Comparison of ENCODE assay signal across 22 cellular contexts in genomic region chr1:111006556-111006955, GRCh38. TPM values are rescaled to one million over a fixed set of nuclear protein-coding genes. Genes with fewer than 3 reads are reported as not detected.
DNase-seq lines count a peak whose midpoint lies in the region.
"Had no signal": no experiment of that assay in that cellular context is flagged by ENCODE, and none has a peak within 500 bp of the region (broad histone marks: within the 10 kb centered on the region; RNA-seq: fewer than 3 reads in every experiment).

No MANE protein-coding gene starts in this region.

- H3K14ac ChIP-seq in trophoblast cell (ENCODE audit: low read length) = no peak overlapping the region

- H3K9ac ChIP-seq in trophoblast cell (ENCODE audit: low read length) = no peak overlapping the region
- H3K9ac ChIP-seq: BLaER1 had no signal

- no peak overlapping the region for H2AK5ac ChIP-seq in trophoblast cell (ENCODE audit: low read length)

- DNase-seq in SIG-M5 treated with dmso at 0.1 percent for 504 hours (lab: John Stamatoyannopoulos, UW; ENCODE audit: unreplicated experiment) = peak; percentile 12
- no peak for DNase-seq in SIG-M5 (lab: John Stamatoyannopoulos, UW)
- DNase-seq in MV-4-11 (lab: John Stamatoyannopoulos, UW) = peak; percentile 38
- DNase-seq in trophoblast cell = peak; percentile 63 to 83
- no peak for DNase-seq in NAMALWA (ENCODE audit: low spot score)
- no peak for DNase-seq in GDM1 (lab: John Stamatoyannopoulos, UW)
- DNase-seq: 8988T; ACHN; BE2C; C1 segment of cervical spinal cord; CD4-positive, alpha-beta memory T cell; CD4-positive, CD25-positive, alpha-beta regulatory T cell; CD8-positive, alpha-beta memory T cell; COR-L47; DMS 273 treated with DMSO at 0.1 percent for 48 hours; DMS153; DMS53; DMS79; DND-41; EL; GF-D8 had no signal

- no peaks in the 10 kb centered on the region for H3K4me1 ChIP-seq in trophoblast cell (ENCODE audit: control insufficient read depth in 1 of 2, insufficient read depth in 2 of 2, low read length in 2 of 2)
- H3K4me1 ChIP-seq: BE2C, BLaER1 had no signal

- H2BK12ac ChIP-seq in trophoblast cell (ENCODE audit: low read length) = no peak overlapping the region

- no peak overlapping the region for H3K4ac ChIP-seq in trophoblast cell (ENCODE audit: low read depth, low read length)

- no peaks in the 10 kb centered on the region for H3K79me1 ChIP-seq in trophoblast cell (ENCODE audit: low read length)

- H4K12ac ChIP-seq in trophoblast cell (ENCODE audit: low read depth, low read length) = no peak overlapping the region

- no peak overlapping the region for H3K18ac ChIP-seq in trophoblast cell (ENCODE audit: low read length)

- H2BK120ac ChIP-seq in trophoblast cell (ENCODE audit: insufficient read depth, low read length, poor library complexity) = no peak overlapping the region

- WGBS in trophoblast cell (ENCODE audit: extremely low coverage, insufficient coverage, insufficient read length) = no CpG with 5 or more reads among the region's 1 CpG

- H3K27me3 ChIP-seq in trophoblast cell (ENCODE audit: insufficient read depth, low read length) = no peaks in the 10 kb centered on the region
- H3K27me3 ChIP-seq: BE2C, BLaER1 had no signal

- no peaks in the 10 kb centered on the region for H3K36me3 ChIP-seq in trophoblast cell (ENCODE audit: control insufficient read depth in 1 of 2, insufficient read depth in 2 of 2, low read length in 2 of 2)
- H3K36me3 ChIP-seq: BE2C, BLaER1 had no signal

- no peak overlapping the region for H3K4me3 ChIP-seq in trophoblast cell (ENCODE audit: low read depth, low read length)
- H3K4me3 ChIP-seq: BLaER1 had no signal

- H2AFZ ChIP-seq in trophoblast cell (ENCODE audit: insufficient read depth, low read length, poor library complexity) = no peak overlapping the region

- no peak overlapping the region for H3K27ac ChIP-seq in trophoblast cell (ENCODE audit: low read depth, low read length)
- H3K27ac ChIP-seq: BLaER1 had no signal

- H2BK5ac ChIP-seq in trophoblast cell (ENCODE audit: low read depth, low read length, poor library complexity) = no peak overlapping the region

- H3K23ac ChIP-seq in trophoblast cell (ENCODE audit: low read length) = no peak overlapping the region

- peaks cover 7% of the 10 kb centered on the region for H3K9me3 ChIP-seq in trophoblast cell (ENCODE audit: insufficient read depth, low read depth, low read length)
- H3K9me3 ChIP-seq: BE2C had no signal

- H4K8ac ChIP-seq in trophoblast cell (ENCODE audit: low read depth, low read length) = no peak overlapping the region

- H3K4me2 ChIP-seq in trophoblast cell (ENCODE audit: low read length) = no peak overlapping the region
- H3K4me2 ChIP-seq: BLaER1 had no signal

- no peak overlapping the region for H4K91ac ChIP-seq in trophoblast cell (ENCODE audit: low read depth, low read length)

- H3K79me2 ChIP-seq in trophoblast cell (ENCODE audit: control insufficient read depth, insufficient read depth, low read length, poor library complexity) = no peaks in the 10 kb centered on the region

RNA-seq across cellular contexts. Expression of gene LRIF1, which starts 42.8 kb away (rescaled TPM):
- 22.1 and 22.6 TPM in 2 replicates for polyA plus RNA-seq in trophoblast cell (2013)

Comparison
In these comparisons a context has a peak if more than half of its experiments do, and no peak if none do; other contexts are left out.
1. DNase-seq: peak in SIG-M5 treated with dmso at 0.1 percent for 504 hours (single experiment), MV-4-11 (single experiment) and trophoblast cell (2 of 2); none in SIG-M5 (single experiment), NAMALWA (single experiment) and GDM1 (single experiment).